16 cellular contexts compared by ENCODE assay signal in genomic region chr11:3036419-3036818, GRCh38. TPM values are rescaled to one million over a fixed set of nuclear protein-coding genes. Genes with fewer than 3 reads are reported as not detected.
DNase-seq lines count a peak whose midpoint lies in the region; ATAC-seq and TF ChIP-seq lines count a peak whose summit lies in the region.
"Had no signal": no experiment of that assay in that cellular context is flagged by ENCODE, and none has a peak within 500 bp of the region (broad histone marks: within the 10 kb centered on the region; RNA-seq: fewer than 3 reads in every experiment).

No MANE protein-coding gene starts in this region.

- POLR2A ChIA-PET in MCF 10A (lab: Yijun Ruan, JAX): interaction anchor here (2.1 to 3.0 kb wide), 2 partner anchors 49 to 55 kb away, joined by 10 to 14 read pairs; no protein-coding TSS in a partner anchor
- POLR2A ChIA-PET in SK-N-SH (lab: Yijun Ruan, JAX): interaction anchor here (0.7 kb wide), 1 partner anchor 70 kb away, joined by 3 read pairs; no protein-coding TSS in a partner anchor

- BruUV-seq in MCF 10A (replicated peaks; lab: Mats Ljungman, UMichigan): no TSS peak

- TF ChIP-seq EP300 in SK-N-SH (IDR thresholded peaks at IDR 0.05; ENCODE audit: borderline replicate concordance in 1 of 2, low read depth in 1 of 2, low read length in 1 of 2): no peak

- no peak overlapping the region for H3K4me2 ChIP-seq in SK-N-SH

- 93% methylated on average over 5 of the region's 5 CpGs for WGBS in SK-N-SH (ENCODE audit: low lambda C conversion rate)

- peaks cover 97% of the 10 kb centered on the region for H3K36me3 Mint-ChIP-seq in MCF 10A (ENCODE audit: insufficient read depth, unreplicated experiment)

- TF ChIP-seq CTCF in MCF 10A (IDR thresholded peaks at IDR 0.05; ENCODE audit: unreplicated experiment) (no peak), breast epithelium (IDR thresholded peaks at IDR 0.05) (no peak), SK-N-SH (IDR thresholded peaks at IDR 0.05) (no peak)

- no peak overlapping the region for H3K27ac ChIP-seq in breast epithelium
- H3K27ac ChIP-seq in subcutaneous abdominal adipose tissue (ENCODE audit: low read depth, low read length): peak overlapping the region; percentile 57
- no peak overlapping the region for H3K27ac ChIP-seq in SK-N-SH (ENCODE audit: low read depth in 2 of 2, low read length in 1 of 2)
- H3K27ac ChIP-seq: pancreas had no signal

- CTCF ChIA-PET in MCF 10A (lab: Yijun Ruan, JAX): interaction anchor here (0.7 to 8.2 kb wide), 12 partner anchors 8 to 180 kb away, joined by 4 to 160 read pairs (median 12); partner anchors contain the start of gene CARS1
- CTCF ChIA-PET in SK-N-SH (lab: Yijun Ruan, JAX): interaction anchor here (0.5 to 23.7 kb wide), 18 partner anchors 8 to 541 kb away, joined by 3 to 403 read pairs (median 10); partner anchors contain the start of genes CARS1 and MRGPRG

- no peaks in the 10 kb centered on the region for H3K4me1 ChIP-seq in breast epithelium
- H3K4me1 ChIP-seq in subcutaneous abdominal adipose tissue (ENCODE audit: control insufficient read depth in 5 of 5, insufficient read depth in 5 of 5, low read length in 5 of 5): peaks cover 10 to 28% (median 25%) of the 10 kb centered on the region in 5 donors
- no peaks in the 10 kb centered on the region for H3K4me1 ChIP-seq in SK-N-SH (ENCODE audit: control insufficient read depth in 1 of 2, insufficient read depth in 2 of 2, low read depth in 1 of 2, low read length in 1 of 2)
- H3K4me1 ChIP-seq: pancreas had no signal

- peak; percentile 53 for ATAC-seq in left ventricle myocardium superior

- H3F3A ChIP-seq in SK-N-SH (replicated peaks; ENCODE audit: insufficient read depth): peaks cover 13% of the 10 kb centered on the region

- no peak for DNase-seq in MCF 10A (ENCODE audit: unreplicated experiment)
- no peak for DNase-seq in breast epithelium (ENCODE audit: low spot score in 2 of 2)
- DNase-seq in NOMO-1 treated with dmso at 0.1 percent for 144 hours (lab: John Stamatoyannopoulos, UW; ENCODE audit: unreplicated experiment): peak; percentile 41
- no peak for DNase-seq in left ventricle myocardium superior
- DNase-seq in 8988T: no peak
- DNase-seq in SK-N-SH: no peak
- DNase-seq in NCI-H748 treated with DMSO at 0.1 percent for 48 hours (lab: John Stamatoyannopoulos, UW): no peak
- DNase-seq: activated CD4-positive, CD25-positive, alpha-beta regulatory T cell; activated T-cell treated with anti-CD3 and anti-CD28 coated beads, Interleukin-2, amount 50 U/mL, for 48 hours; dermis blood vessel endothelial cell; DMS79 treated with DMSO at 0.1 percent for 48 hours; KBM-7; mesenchymal stem cell; NCI-H187 had no signal

- H3K27me3 Mint-ChIP-seq in MCF 10A (ENCODE audit: insufficient read depth, unreplicated experiment): no peaks in the 10 kb centered on the region

- no peak overlapping the region for H2AFZ ChIP-seq in SK-N-SH (ENCODE audit: low read depth)

- no peak for TF ChIP-seq POLR2A in breast epithelium (IDR thresholded peaks at IDR 0.05)

- H3K9me2 ChIP-seq in SK-N-SH: no peaks in the 10 kb centered on the region

- H3K9ac ChIP-seq in subcutaneous abdominal adipose tissue (ENCODE audit: low read length in 5 of 5) (no peak overlapping the region), SK-N-SH (no peak overlapping the region)

- H3K27me3 ChIP-seq in breast epithelium: no peaks in the 10 kb centered on the region
- no peaks in the 10 kb centered on the region for H3K27me3 ChIP-seq in subcutaneous abdominal adipose tissue (ENCODE audit: control insufficient read depth in 5 of 5, insufficient read depth in 4 of 5, low read length in 5 of 5)
- no peaks in the 10 kb centered on the region for H3K27me3 ChIP-seq in SK-N-SH (ENCODE audit: insufficient read depth)
- H3K27me3 ChIP-seq: pancreas had no signal

- no peak overlapping the region for H3K4me3 Mint-ChIP-seq in MCF 10A (ENCODE audit: unreplicated experiment)

- peaks cover 15% of the 10 kb centered on the region for H3K4me1 Mint-ChIP-seq in MCF 10A (ENCODE audit: insufficient read depth, unreplicated experiment)

- no peaks in the 10 kb centered on the region for H3K9me3 Mint-ChIP-seq in MCF 10A (ENCODE audit: unreplicated experiment)

- H3K9me3 ChIP-seq in breast epithelium: no peaks in the 10 kb centered on the region
- no peaks in the 10 kb centered on the region for H3K9me3 ChIP-seq in subcutaneous abdominal adipose tissue (ENCODE audit: control insufficient read depth in 5 of 5, low read length in 5 of 5)
- no peaks in the 10 kb centered on the region for H3K9me3 ChIP-seq in SK-N-SH
- H3K9me3 ChIP-seq: pancreas had no signal

- peak overlapping the region; percentile 7 for H3K27ac Mint-ChIP-seq in MCF 10A (ENCODE audit: low read depth, unreplicated experiment)

- H3K4me3 ChIP-seq in breast epithelium: no peak overlapping the region
- H3K4me3 ChIP-seq in subcutaneous abdominal adipose tissue (ENCODE audit: low read depth in 1 of 5, low read length in 5 of 5): no peak overlapping the region
- H3K4me3 ChIP-seq in SK-N-SH (ENCODE audit: low read depth in 2 of 2, low read length in 1 of 2): no peak overlapping the region
- H3K4me3 ChIP-seq: pancreas had no signal

- no peaks in the 10 kb centered on the region for H3K36me3 ChIP-seq in breast epithelium
- peaks cover 12 to 84% (median 71%) of the 10 kb centered on the region in 5 donors for H3K36me3 ChIP-seq in subcutaneous abdominal adipose tissue (ENCODE audit: control insufficient read depth in 5 of 5, insufficient read depth in 5 of 5, low read length in 5 of 5)
- H3K36me3 ChIP-seq in SK-N-SH (replicated peaks in 1 of 2; ENCODE audit: control insufficient read depth in 1 of 2, insufficient read depth in 2 of 2, low read length in 1 of 2): peaks cover 64 to 85% of the 10 kb centered on the region in 2 experiments

- TF ChIP-seq RAD21 in SK-N-SH (IDR thresholded peaks at IDR 0.05; ENCODE audit: low read length): no peak

- H4K20me1 ChIP-seq in SK-N-SH (ENCODE audit: insufficient read depth): peaks cover 26% of the 10 kb centered on the region

- H3K79me2 ChIP-seq in SK-N-SH (ENCODE audit: insufficient read depth): peaks cover 15% of the 10 kb centered on the region

- intact Hi-C loops in MCF 10A (cut with micrococcal nuclease) (loop anchor here (5.0 kb wide), 1 partner anchor 181 kb away; the partner anchor contains the start of gene MRGPRG), breast epithelium (cut with DNase I; ENCODE audit: low total_unique reads) (loop anchor here (5.0 kb wide), 1 partner anchor 56 kb away; no protein-coding TSS in a partner anchor), left ventricle myocardium superior (cut with micrococcal nuclease) (loop anchor here (2.0 to 5.0 kb wide), 2 partner anchors 56 to 181 kb away; partner anchors contain the start of gene MRGPRG)

TF ChIP-seq in SK-N-SH, 30 proteins besides CTCF, POLR2A, EP300 and RAD21:
- no peak for TF ChIP-seq POLR2AphosphoS5 (IDR thresholded peaks at IDR 0.05; ENCODE audit: low read depth, low read length)
- TF ChIP-seq MEF2A (IDR thresholded peaks at IDR 0.05; ENCODE audit: borderline replicate concordance, low read depth): no peak
- no peak for TF ChIP-seq RFX5 (IDR thresholded peaks at IDR 0.05; ENCODE audit: low read length)
- TF ChIP-seq RCOR1 (IDR thresholded peaks at IDR 0.05; ENCODE audit: low read length): no peak

RNA-seq across cellular contexts. Expression of gene CARS1, which starts 20.8 kb away (rescaled TPM):
- total RNA-seq in MCF 10A (2022): 144 and 150 TPM in 2 replicates
- total RNA-seq in breast epithelium: 10 to 100 TPM; 30.1 to 42.6 (median 40.7) TPM
- 12.4 TPM for total RNA-seq in left ventricle myocardium superior
- 52.1 and 65.2 TPM in 2 replicates for polyA plus RNA-seq in SK-N-SH (2012; rRNA removed)
- 44.2 and 44.3 TPM in 2 replicates for polyA plus RNA-seq in SK-N-SH (2012; cell fraction: cytosol; rRNA removed)
- 139 and 179 TPM in 2 replicates for polyA plus RNA-seq in SK-N-SH (2012; cell fraction: nucleus; rRNA removed)

RNA-seq across cellular contexts. Expression of gene NAP1L4, which starts 44.3 kb away (rescaled TPM):
- total RNA-seq in MCF 10A (2022) (103 TPM in 2 replicates), breast epithelium (100 to 1,000 TPM in 1 of 3 donors, 10 to 100 TPM in 2; 87.1 to 167 (median 98.3) TPM), left ventricle myocardium superior (173 TPM)
- 82.5 and 104 TPM in 2 replicates for polyA plus RNA-seq in SK-N-SH (2012; rRNA removed)
- 94.9 and 110 TPM in 2 replicates for polyA plus RNA-seq in SK-N-SH (2012; cell fraction: cytosol; rRNA removed)
- polyA plus RNA-seq in SK-N-SH (2012; cell fraction: nucleus; rRNA removed): 54.4 and 105 TPM in 2 replicates
